ENCODE assay signal across 4 cellular contexts in the genomic region with DNA sequence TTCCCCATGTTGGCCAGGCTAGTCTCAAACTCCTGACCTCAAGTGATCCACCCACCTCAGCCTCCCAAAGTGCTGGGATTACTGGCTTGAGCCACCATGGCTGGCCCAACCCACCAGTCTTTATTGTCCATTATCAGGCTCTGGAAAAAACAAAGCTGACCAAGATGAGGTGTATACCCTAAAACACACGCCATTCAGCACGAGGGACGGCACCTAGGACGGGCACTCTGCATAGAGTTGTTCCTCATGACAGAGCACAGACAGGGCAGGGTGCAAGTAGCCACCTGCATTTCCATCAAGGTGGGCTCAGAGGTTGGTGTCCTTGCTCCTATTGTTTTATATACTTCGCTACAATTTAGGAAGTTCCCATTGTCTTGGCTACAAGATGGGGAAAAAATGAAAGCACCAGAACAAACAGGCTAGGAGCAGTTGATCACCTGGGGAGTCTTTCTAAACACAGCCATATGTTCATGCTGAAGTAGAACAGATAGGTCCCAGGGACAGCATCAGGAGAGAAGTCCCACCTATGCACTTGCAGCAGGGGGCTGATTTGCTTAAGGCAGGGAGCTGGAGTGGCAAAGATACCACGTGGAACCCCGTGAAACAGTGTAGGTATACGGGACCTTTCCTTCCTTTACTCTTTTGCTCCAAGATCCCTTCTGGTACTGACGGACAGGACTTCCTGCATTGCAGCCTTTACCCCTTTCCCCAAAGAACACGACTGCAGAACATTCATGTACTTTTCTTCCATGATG.
"Had no signal": no experiment of that assay in that cellular context is flagged by ENCODE, and none has a peak within 500 bp of the region (broad histone marks: within the 10 kb centered on the region; RNA-seq: fewer than 3 reads in every experiment).

No MANE protein-coding gene starts in this region.

- H3K36me3 ChIP-seq: pancreas had no signal

- H3K9me3 Mint-ChIP-seq: activated CD8-positive, alpha-beta T cell treated with anti-CD3 and anti-CD28 coated beads for 36 hours; stimulated activated naive CD8-positive, alpha-beta T cell treated with anti-CD3 and anti-CD28 coated beads, Interleukin-15, Interleukin-2, amounts not matched to agents 100 ng/mL and 50 ng/mL, for 24 hours had no signal

- H3K27me3 Mint-ChIP-seq: activated CD8-positive, alpha-beta T cell treated with anti-CD3 and anti-CD28 coated beads for 36 hours; stimulated activated naive CD8-positive, alpha-beta T cell treated with anti-CD3 and anti-CD28 coated beads, Interleukin-15, Interleukin-2, amounts not matched to agents 100 ng/mL and 50 ng/mL, for 24 hours had no signal

- H3K27ac ChIP-seq: upper lobe of right lung had no signal

- H3K27me3 ChIP-seq: pancreas, upper lobe of right lung had no signal

- H3K9me3 ChIP-seq: pancreas, upper lobe of right lung had no signal

- H3K4me3 ChIP-seq: pancreas had no signal

- H3K27ac Mint-ChIP-seq: activated CD8-positive, alpha-beta T cell treated with anti-CD3 and anti-CD28 coated beads for 36 hours had no signal
